Comparison of ENCODE assay signal across 8 cellular contexts in genomic region chr5:54844905-54845566, GRCh38.
DNase-seq lines count a peak whose midpoint lies in the region; ATAC-seq and TF ChIP-seq lines count a peak whose summit lies in the region.

No MANE protein-coding gene starts in this region.

- TF ChIP-seq CTCF in HEK293 (tag by site-specific recombination; IDR thresholded peaks at IDR 0.05) (no peak), esophagus squamous epithelium (IDR thresholded peaks at IDR 0.05) (peak; percentile 30 to 75 (median 59)), neural cell (IDR thresholded peaks at IDR 0.05; ENCODE audit: poor library complexity, severe bottlenecking) (peak; percentile 76)

- peak; percentile 79 for TF ChIP-seq RAD21 in neural cell (conservative IDR thresholded peaks at IDR 0.05)

- no peak for TF ChIP-seq EP300 in neural cell (conservative IDR thresholded peaks at IDR 0.05; ENCODE audit: poor library complexity, severe bottlenecking)

- no peaks in the 10 kb centered on the region for H3K27me3 ChIP-seq in BLaER1 treated with 17β-estradiol and CSF1 and Interleukin-3, amounts not matched to agents 10 nM and 100 nM
- H3K27me3 ChIP-seq in esophagus squamous epithelium (no peaks in the 10 kb centered on the region), neural cell (ENCODE audit: insufficient read depth, low read depth, low read length) (no peaks in the 10 kb centered on the region)

- POLR2A ChIA-PET in HEK293 (lab: Yijun Ruan, JAX): no interaction called here

- H4K20me1 ChIP-seq in BLaER1 treated with 17β-estradiol and CSF1 and Interleukin-3, amounts not matched to agents 10 nM and 100 nM: no peaks in the 10 kb centered on the region
- no peaks in the 10 kb centered on the region for H4K20me1 ChIP-seq in neural cell (ENCODE audit: insufficient read depth)

- H3K9me2 ChIP-seq in neural cell (ENCODE audit: insufficient read depth, low read length): no peaks in the 10 kb centered on the region

- no peaks in the 10 kb centered on the region for H3K36me3 ChIP-seq in BLaER1 treated with 17β-estradiol and CSF1 and Interleukin-3, amounts not matched to agents 10 nM and 100 nM
- H3K36me3 ChIP-seq in HEK293 (ENCODE audit: control insufficient read depth in 2 of 2, insufficient read depth in 1 of 2, low read length in 2 of 2) (no peaks in the 10 kb centered on the region), SK-N-MC (ENCODE audit: insufficient read depth, low read length) (no peaks in the 10 kb centered on the region), esophagus squamous epithelium (no peaks in the 10 kb centered on the region), neural cell (ENCODE audit: insufficient read depth, low read length) (no peaks in the 10 kb centered on the region)

- no peaks in the 10 kb centered on the region for H3K9me3 ChIP-seq in BLaER1 treated with 17β-estradiol and CSF1 and Interleukin-3, amounts not matched to agents 10 nM and 100 nM (replicated peaks in 1 of 11)
- no peaks in the 10 kb centered on the region for H3K9me3 ChIP-seq in HEK293 (ENCODE audit: control insufficient read depth, insufficient read depth, low read depth, low read length)
- H3K9me3 ChIP-seq in SK-N-MC (ENCODE audit: low read depth, low read length): peaks cover 10% of the 10 kb centered on the region; the same call in 1 of the 2 replicates
- no peaks in the 10 kb centered on the region for H3K9me3 ChIP-seq in esophagus squamous epithelium
- H3K9me3 ChIP-seq in neural cell (ENCODE audit: low read length): no peaks in the 10 kb centered on the region

- no peak for ATAC-seq in HG03354 (IDR thresholded peaks at IDR 0.05; ENCODE audit: poor library complexity, severe bottlenecking, unreplicated experiment)

- H3K4me1 ChIP-seq in BLaER1 treated with 17β-estradiol and CSF1 and Interleukin-3, amounts not matched to agents 10 nM and 100 nM: peaks cover 5 to 33% (median 9%) of the 10 kb centered on the region in 10 experiments; a peak in 17 of 20 replicates
- no peaks in the 10 kb centered on the region for H3K4me1 ChIP-seq in HEK293 (ENCODE audit: control insufficient read depth, insufficient read depth, low read length)
- peaks cover 0 to 9% (median 0%) of the 10 kb centered on the region in 3 donors for H3K4me1 ChIP-seq in esophagus squamous epithelium

- H2AFZ ChIP-seq in neural cell (ENCODE audit: low read depth, low read length): no peak overlapping the region

- WGBS in esophagus squamous epithelium, 2 donors: 27 to 41% methylated on average over 6 of the region's 6 CpGs

- TF ChIP-seq POLR2A in esophagus squamous epithelium (IDR thresholded peaks at IDR 0.05): no peak

- peak overlapping the region in 2 of 10 experiments; percentile 26; a peak in 3 of 20 replicates for H3K4me3 ChIP-seq in BLaER1 treated with 17β-estradiol and CSF1 and Interleukin-3, amounts not matched to agents 10 nM and 100 nM
- H3K4me3 ChIP-seq in HEK293 (ENCODE audit: low read depth, low read length) (no peak overlapping the region), SK-N-MC (peak overlapping the region; percentile 67), esophagus squamous epithelium (peak overlapping the region in 3 of 4 donors; percentile 16 to 29 (median 16)), neural cell (ENCODE audit: low read length) (no peak overlapping the region)

- peak overlapping the region in 10 of 11 experiments; percentile 11 to 75 (median 64); a peak in 17 of 22 replicates for H3K9ac ChIP-seq in BLaER1 treated with 17β-estradiol and CSF1 and Interleukin-3, amounts not matched to agents 10 nM and 100 nM
- peak overlapping the region; percentile 75 for H3K9ac ChIP-seq in SK-N-MC (ENCODE audit: insufficient read length)
- H3K9ac ChIP-seq in neural cell (ENCODE audit: low read length): no peak overlapping the region

- peak overlapping the region; percentile 42 to 86 (median 63) for H3K4me2 ChIP-seq in BLaER1 treated with 17β-estradiol and CSF1 and Interleukin-3, amounts not matched to agents 10 nM and 100 nM
- H3K4me2 ChIP-seq in neural cell (ENCODE audit: low read length): no peak overlapping the region

- no peaks in the 10 kb centered on the region for H3F3A ChIP-seq in neural cell (ENCODE audit: insufficient read depth, low read length, poor library complexity, severe bottlenecking)

- intact Hi-C loops in esophagus squamous epithelium (cut with DNase I): loop anchor here (5.0 kb wide), 1 partner anchor 328 kb away; the partner anchor contains the start of gene SNX18

- peak; percentile 93 for DNase-seq in SK-N-MC (ENCODE audit: low read depth, low spot score)
- DNase-seq in esophagus squamous epithelium (lab: John Stamatoyannopoulos, UW): no peak
- DNase-seq in GM19240 (ENCODE audit: insufficient read length, low spot score): no peak
- DNase-seq in activated CD4-positive, alpha-beta T cell treated with anti-CD3 and anti-CD28 coated beads, Interleukin-2, amount 50 U/mL, for 1 hour: no peak

- H3K27ac ChIP-seq in BLaER1 treated with 17β-estradiol and CSF1 and Interleukin-3, amounts not matched to agents 10 nM and 100 nM: peak overlapping the region in 10 of 11 experiments; percentile 17 to 78 (median 67); a peak in 19 of 22 replicates
- H3K27ac ChIP-seq in HEK293 (ENCODE audit: extremely low read depth, low read depth, low read length) (no peak overlapping the region), SK-N-MC (peak overlapping the region; percentile 87), esophagus squamous epithelium (no peak overlapping the region), neural cell (ENCODE audit: low read length) (no peak overlapping the region)

- no peaks in the 10 kb centered on the region for H3K79me2 ChIP-seq in neural cell (replicated peaks; ENCODE audit: insufficient read depth, low read length)

- CTCF ChIA-PET in HEK293 (lab: Yijun Ruan, JAX): interaction anchor here (0.6 to 3.2 kb wide), 51 partner anchors 9 to 1680 kb away, joined by 3 to 56 read pairs (median 4); partner anchors contain the start of genes GPX8 and SNX18

TF ChIP-seq in HEK293, 187 proteins besides CTCF, POLR2A, EP300 and RAD21:
- peak; percentile 31; the same call in 1 of the 2 replicates for TF ChIP-seq ZNF335 (tag by site-specific recombination; conservative IDR thresholded peaks at IDR 0.05)
- TF ChIP-seq ZNF670 (tag by site-specific recombination; IDR thresholded peaks at IDR 0.05; ENCODE audit: low read depth): no peak
- TF ChIP-seq ZNF654 (tag by site-specific recombination; IDR thresholded peaks at IDR 0.05; ENCODE audit: low read depth): peak; percentile 67
- no peak for TF ChIP-seq ZNF645 (tag by site-specific recombination; IDR thresholded peaks at IDR 0.05)

TF ChIP-seq in neural cell, 6 proteins besides CTCF, POLR2A, EP300 and RAD21:
- peak; percentile 89 for TF ChIP-seq SMC3 (conservative IDR thresholded peaks at IDR 0.05; ENCODE audit: poor library complexity)
- TF ChIP-seq EZH2 (IDR thresholded peaks at IDR 0.05; ENCODE audit: borderline replicate concordance, insufficient read depth, low read length, poor library complexity, severe bottlenecking): no peak
- no peak for TF ChIP-seq REST (IDR thresholded peaks at IDR 0.05; ENCODE audit: borderline replicate concordance)

Comparison
In these comparisons a context has a peak if more than half of its experiments do, and no peak if none do; other contexts are left out.
1. H3K27ac ChIP-seq: peak in BLaER1 treated with 17β-estradiol and CSF1 and Interleukin-3, amounts not matched to agents 10 nM and 100 nM (10 of 11) and SK-N-MC (single experiment); none in HEK293 (single experiment), esophagus squamous epithelium (0 of 4) and neural cell (single experiment).
2. H3K4me3 ChIP-seq: peak in SK-N-MC (single experiment) and esophagus squamous epithelium (3 of 4); none in HEK293 (single experiment) and neural cell (single experiment).